8 cellular contexts compared by ENCODE assay signal in genomic region chr13:39016789-39017188, GRCh38. TPM values are rescaled to one million over a fixed set of nuclear protein-coding genes. Genes with fewer than 3 reads are reported as not detected.
DNase-seq lines count a peak whose midpoint lies in the region; ATAC-seq, FAIRE-seq and TF ChIP-seq lines count a peak whose summit lies in the region.

No MANE protein-coding gene starts in this region.

- intact Hi-C loops in natural killer cell (cut with micrococcal nuclease) (no loop called here), thyroid gland (cut with DNase I) (no loop called here)

- peaks cover 19 to 22% of the 10 kb centered on the region in 2 donors for H3K4me1 Mint-ChIP-seq in natural killer cell

- peaks cover 25% of the 10 kb centered on the region for H3K36me3 Mint-ChIP-seq in natural killer cell

- H3K27me3 Mint-ChIP-seq in natural killer cell (ENCODE audit: low read depth in 2 of 2): no peaks in the 10 kb centered on the region

- peak; percentile 50 for TF ChIP-seq CTCF in DOHH2 (IDR thresholded peaks at IDR 0.05; ENCODE audit: low read depth, low read length, poor library complexity, severe bottlenecking)
- peak; percentile 63 for TF ChIP-seq CTCF in OCI-LY1 (IDR thresholded peaks at IDR 0.05; ENCODE audit: low read length)
- TF ChIP-seq CTCF in natural killer cell (IDR thresholded peaks at IDR 0.05): peak; percentile 46
- TF ChIP-seq CTCF in thyroid gland (IDR thresholded peaks at IDR 0.05): peak in 1 of 6 experiments; percentile 23

- peak; percentile 81 for ATAC-seq in HG03095 (IDR thresholded peaks at IDR 0.05; ENCODE audit: unreplicated experiment)
- ATAC-seq in natural killer cell: peak; percentile 69 to 78 (median 73)

- no peak overlapping the region for H3K4me3 Mint-ChIP-seq in natural killer cell

- H3K27me3 ChIP-seq in DOHH2 (ENCODE audit: control insufficient read depth, low read length) (no peaks in the 10 kb centered on the region), OCI-LY1 (ENCODE audit: insufficient read depth, low read length) (no peaks in the 10 kb centered on the region), thyroid gland (no peaks in the 10 kb centered on the region)

- 26 to 27% methylated on average over 2 of the region's 2 CpGs for WGBS in thyroid gland, 2 donors

- H3K4me3 ChIP-seq in DOHH2 (ENCODE audit: low read length) (no peak overlapping the region), OCI-LY1 (ENCODE audit: low read depth, low read length, poor library complexity, severe bottlenecking) (no peak overlapping the region), thyroid gland (replicated peaks in 1 of 3) (no peak overlapping the region)

- H3K27ac ChIP-seq in DOHH2 (ENCODE audit: low read depth, low read length) (no peak overlapping the region), OCI-LY1 (ENCODE audit: low read depth, low read length, poor library complexity, severe bottlenecking) (no peak overlapping the region), thyroid gland (no peak overlapping the region)

- no peak overlapping the region for H3K4me2 ChIP-seq in DOHH2 (ENCODE audit: low read length)
- no peak overlapping the region for H3K4me2 ChIP-seq in OCI-LY1 (ENCODE audit: low read length)

- H3K36me3 ChIP-seq in DOHH2 (ENCODE audit: control insufficient read depth, low read length) (peaks cover 73% of the 10 kb centered on the region), OCI-LY1 (ENCODE audit: insufficient read depth, low read length) (peaks cover 69% of the 10 kb centered on the region), thyroid gland (peaks cover 38 to 42% of the 10 kb centered on the region in 2 donors)

- H3K9me2 ChIP-seq in DOHH2 (replicated peaks; ENCODE audit: control insufficient read depth, low read length): no peaks in the 10 kb centered on the region
- no peaks in the 10 kb centered on the region for H3K9me2 ChIP-seq in OCI-LY1 (ENCODE audit: low read depth, low read length)

- DNase-seq in GM19239 (ENCODE audit: insufficient read length, low spot score): no peak
- peak; percentile 45 to 52 for DNase-seq in dermis microvascular lymphatic vessel endothelial cell (ENCODE audit: low read depth in 2 of 2)
- no peak for DNase-seq in natural killer cell
- DNase-seq in thyroid gland: no peak
- no peak for DNase-seq in KG1 (lab: John Stamatoyannopoulos, UW)

- H3K9me3 ChIP-seq in DOHH2 (ENCODE audit: control insufficient read depth, insufficient read depth, low read length): no peaks in the 10 kb centered on the region
- H3K9me3 ChIP-seq in OCI-LY1 (ENCODE audit: low read length): no peaks in the 10 kb centered on the region
- H3K9me3 ChIP-seq in thyroid gland: no peaks in the 10 kb centered on the region

- H3K4me1 ChIP-seq in DOHH2 (ENCODE audit: control insufficient read depth, low read length): no peaks in the 10 kb centered on the region
- no peaks in the 10 kb centered on the region for H3K4me1 ChIP-seq in OCI-LY1 (ENCODE audit: insufficient read depth, low read length, severe bottlenecking)
- no peaks in the 10 kb centered on the region for H3K4me1 ChIP-seq in thyroid gland

- peak; percentile 90 for FAIRE-seq in GM19239 (lab: Jason Lieb, UNC)

- H3K9ac ChIP-seq in OCI-LY1 (ENCODE audit: low read length): no peak overlapping the region

- no peaks in the 10 kb centered on the region for H4K20me1 ChIP-seq in DOHH2 (ENCODE audit: control insufficient read depth, insufficient read depth, low read depth, low read length)
- H4K20me1 ChIP-seq in OCI-LY1 (ENCODE audit: insufficient read depth, low read length): no peaks in the 10 kb centered on the region

- H3F3A ChIP-seq in DOHH2 (ENCODE audit: control insufficient read depth, insufficient read depth): no peaks in the 10 kb centered on the region
- no peaks in the 10 kb centered on the region for H3F3A ChIP-seq in OCI-LY1 (ENCODE audit: insufficient read depth, low read length)

- no peak for TF ChIP-seq POLR2A in thyroid gland (IDR thresholded peaks at IDR 0.05)

- H3K27ac Mint-ChIP-seq in natural killer cell: peak overlapping the region; percentile 45 to 57

- H2AFZ ChIP-seq in OCI-LY1 (ENCODE audit: low read length): no peak overlapping the region

- no peaks in the 10 kb centered on the region for H3K9me3 Mint-ChIP-seq in natural killer cell

- no peaks in the 10 kb centered on the region for H3K79me2 ChIP-seq in DOHH2 (ENCODE audit: control insufficient read depth, low read length)
- H3K79me2 ChIP-seq in OCI-LY1 (ENCODE audit: insufficient read depth, low read length): no peaks in the 10 kb centered on the region

RNA-seq across cellular contexts. Expression of gene PROSER1, which starts 21.1 kb away (rescaled TPM):
- total RNA-seq in dermis microvascular lymphatic vessel endothelial cell: 7.7 and 9.4 TPM in 2 replicates
- total RNA-seq in natural killer cell: 10 to 100 TPM; 58.6 to 70.2 (median 61.7) TPM
- 10 to 100 TPM; 22.7 to 63.6 (median 30.7) TPM for total RNA-seq in thyroid gland

RNA-seq across cellular contexts. Expression of gene NHLRC3, which starts 21.5 kb away (rescaled TPM):
- total RNA-seq in dermis microvascular lymphatic vessel endothelial cell (7.2 and 9.9 TPM in 2 replicates), natural killer cell (10 to 100 TPM; 26.0 to 36.8 (median 28.3) TPM), thyroid gland (10 to 100 TPM; 31.0 to 46.4 (median 38.5) TPM)

RNA-seq across cellular contexts. Expression of gene STOML3, which starts 26.2 kb away (rescaled TPM):
- not detected in 2 replicates for total RNA-seq in dermis microvascular lymphatic vessel endothelial cell
- total RNA-seq in natural killer cell: not detected
- total RNA-seq in thyroid gland: not detected

Comparison
In these comparisons a context has a peak if more than half of its experiments do, and no peak if none do; other contexts are left out.
1. DNase-seq: peak in dermis microvascular lymphatic vessel endothelial cell (2 of 2); none in GM19239 (single experiment), natural killer cell (single experiment), thyroid gland (0 of 2) and KG1 (single experiment).